ENCODE assay signal across 1 cellular context in the genomic region with DNA sequence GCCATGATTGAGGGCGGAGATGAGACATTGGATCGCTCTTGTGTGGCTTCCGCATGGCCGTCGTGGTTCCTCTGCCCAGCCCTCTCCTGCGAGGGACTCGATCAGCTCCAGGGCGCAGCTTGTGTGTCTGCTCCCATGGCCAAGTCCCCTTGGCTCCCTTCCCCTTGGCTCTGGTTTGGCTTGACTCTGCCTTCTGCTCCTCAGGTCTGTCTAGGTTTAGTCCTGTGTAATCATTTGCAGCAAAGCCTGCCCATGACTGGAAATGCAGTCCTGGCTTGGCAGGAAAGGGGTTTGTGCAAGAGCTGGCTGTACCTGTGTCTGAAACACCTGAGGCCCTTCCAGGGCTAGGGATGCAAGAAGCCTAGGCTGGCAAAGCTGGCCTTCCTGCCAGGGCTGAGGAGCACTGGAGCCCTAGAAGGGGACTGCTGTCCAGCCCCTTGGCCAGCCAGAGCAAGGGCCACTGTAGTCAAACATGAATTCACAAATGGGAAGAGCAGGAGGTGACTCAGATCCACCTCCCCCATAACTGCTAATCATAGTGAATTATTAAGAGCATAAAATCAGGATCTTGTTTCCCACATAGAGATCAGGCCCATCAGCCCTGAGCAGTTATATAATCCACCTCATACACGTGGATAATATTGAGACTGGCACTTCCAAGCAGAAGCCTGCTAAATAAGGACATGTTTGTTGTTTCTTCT.
TF ChIP-seq lines count a peak whose summit lies in the region.

No MANE protein-coding gene starts in this region.

TF ChIP-seq in SK-N-SH, 30 proteins besides CTCF, POLR2A, EP300 and RAD21 (continued from another document):
- no peak for TF ChIP-seq IRF3 (IDR thresholded peaks at IDR 0.05; ENCODE audit: low read depth, low read length)
